ENCODE assay signal across 8 cellular contexts in genomic region chr14:104794099-104794498, GRCh38. TPM values are rescaled to one million over a fixed set of nuclear protein-coding genes. Genes with fewer than 3 reads are reported as not detected.
DNase-seq lines count a peak whose midpoint lies in the region; ATAC-seq, FAIRE-seq and TF ChIP-seq lines count a peak whose summit lies in the region.

No MANE protein-coding gene starts in this region.

- H4K20me1 ChIP-seq in SU-DHL-6 (ENCODE audit: low read depth, low read length), result no peaks in the 10 kb centered on the region

- H3K9ac ChIP-seq in SU-DHL-6 (ENCODE audit: low read length) (peak overlapping the region; percentile 85), stomach smooth muscle (ENCODE audit: low read length in 2 of 2) (peak overlapping the region; percentile 41 to 83)

- peaks cover 51% of the 10 kb centered on the region for H3K4me1 ChIP-seq in stomach smooth muscle (ENCODE audit: control insufficient read depth, insufficient read depth, low read length)

- peak overlapping the region; percentile 88 for H3K4me2 ChIP-seq in SU-DHL-6 (ENCODE audit: low read depth, low read length, poor library complexity, severe bottlenecking)

- H3K36me3 ChIP-seq in SU-DHL-6 (ENCODE audit: low read length) (no peaks in the 10 kb centered on the region), stomach smooth muscle (ENCODE audit: control insufficient read depth in 2 of 2, insufficient read depth in 2 of 2, low read length in 2 of 2) (peaks cover 3 to 11% of the 10 kb centered on the region in 2 donors)

- no peak overlapping the region for H2AFZ ChIP-seq in SU-DHL-6 (ENCODE audit: low read depth, low read length, severe bottlenecking)

- WGBS in lower leg skin, 2 donors, result 5 to 23% methylated on average over 6 to 15 of the region's 15 CpGs

- H3K27ac ChIP-seq in SU-DHL-6 (ENCODE audit: low read depth, low read length) (no peak overlapping the region), coronary artery (peak overlapping the region in 1 of 2 donors; percentile 99), stomach smooth muscle (ENCODE audit: low read length) (no peak overlapping the region)

- peaks cover 8% of the 10 kb centered on the region; the same call in 1 of the 2 replicates for H3K79me2 ChIP-seq in SU-DHL-6 (ENCODE audit: insufficient read depth, low read length)

- H3K27me3 ChIP-seq in SU-DHL-6 (ENCODE audit: low read length), result no peaks in the 10 kb centered on the region
- no peaks in the 10 kb centered on the region for H3K27me3 ChIP-seq in stomach smooth muscle (ENCODE audit: control insufficient read depth in 1 of 2, insufficient read depth in 2 of 2, low read length in 2 of 2)

- H3K4me3 ChIP-seq in SU-DHL-6 (ENCODE audit: insufficient read depth, low read length, poor library complexity, severe bottlenecking), result peak overlapping the region; percentile 71
- H3K4me3 ChIP-seq in coronary artery, result peak overlapping the region; percentile 99
- H3K4me3 ChIP-seq in lower leg skin (ENCODE audit: low read depth, poor library complexity, severe bottlenecking), result peak overlapping the region; percentile 44
- peak overlapping the region; percentile 81 to 86 for H3K4me3 ChIP-seq in stomach smooth muscle (ENCODE audit: low read length in 2 of 2)

- no peak for ATAC-seq in HG03135 (IDR thresholded peaks at IDR 0.05; ENCODE audit: unreplicated experiment)

- H3F3A ChIP-seq in SU-DHL-6 (ENCODE audit: insufficient read depth), result 0 out of 2 replicates have a peak, but pooled peaks cover 9% of the 10 kb centered on the region

- no peak for TF ChIP-seq POLR2A in lower leg skin (IDR thresholded peaks at IDR 0.05)

- no peaks in the 10 kb centered on the region for H3K9me2 ChIP-seq in SU-DHL-6 (replicated peaks; ENCODE audit: insufficient read depth, low read length)

- intact Hi-C loops in lower leg skin (cut with DNase I; ENCODE audit: low total_unique reads), result no loop called here

- no peaks in the 10 kb centered on the region for H3K9me3 ChIP-seq in SU-DHL-6 (ENCODE audit: insufficient read depth, low read length)
- H3K9me3 ChIP-seq in stomach smooth muscle (ENCODE audit: control insufficient read depth in 2 of 2, low read length in 2 of 2), result no peaks in the 10 kb centered on the region

- DNase-seq in activated naive CD4-positive, alpha-beta T cell treated with Interleukin-2 at 50 U/mL for 16 hours, result peak; percentile 42
- no peak for DNase-seq in activated naive CD4-positive, alpha-beta T cell (lab: John Stamatoyannopoulos, UW)
- no peak for DNase-seq in coronary artery (ENCODE audit: low spot score)
- peak in 1 of 2 donors; percentile 93 for DNase-seq in lower leg skin (ENCODE audit: low spot score in 2 of 2)
- DNase-seq in D721Med (ENCODE audit: insufficient read length, low spot score), result no peak

- TF ChIP-seq CTCF in SU-DHL-6 (IDR thresholded peaks at IDR 0.05; ENCODE audit: insufficient read depth, low read length, poor library complexity, severe bottlenecking) (no peak), coronary artery (IDR thresholded peaks at IDR 0.05) (no peak), lower leg skin (IDR thresholded peaks at IDR 0.05) (no peak), D721Med (IDR thresholded peaks at IDR 0.05; ENCODE audit: insufficient read depth, missing control alignments) (no peak)

- no peak for FAIRE-seq in D721Med (lab: Jason Lieb, UNC)

RNA-seq across cellular contexts. Expression of gene AKT1, which starts 1.4 kb away (rescaled TPM):
- total RNA-seq in lower leg skin, result 10 to 100 TPM; 51.9 to 91.0 (median 88.7) TPM

RNA-seq across cellular contexts. Expression of gene ZBTB42, which starts 6.8 kb away (rescaled TPM):
- total RNA-seq in lower leg skin, result 10 to 100 TPM in 2 of 4 donors, 1 to 10 TPM in 2; 1.6 to 11.9 (median 8.6) TPM

RNA-seq across cellular contexts. Expression of gene SIVA1, which starts 41.2 kb away (rescaled TPM):
- total RNA-seq in lower leg skin, result 100 to 1,000 TPM; 162 to 174 (median 168) TPM

Comparison
In these comparisons a context has a peak if more than half of its experiments do, and no peak if none do; other contexts are left out.
1. H3K4me3 ChIP-seq: peak in every context shown above with its lines; median percentile 99 in coronary artery; 84 in stomach smooth muscle; 71 in SU-DHL-6; 44 in lower leg skin.